8 cellular contexts compared by ENCODE assay signal in the genomic region with DNA sequence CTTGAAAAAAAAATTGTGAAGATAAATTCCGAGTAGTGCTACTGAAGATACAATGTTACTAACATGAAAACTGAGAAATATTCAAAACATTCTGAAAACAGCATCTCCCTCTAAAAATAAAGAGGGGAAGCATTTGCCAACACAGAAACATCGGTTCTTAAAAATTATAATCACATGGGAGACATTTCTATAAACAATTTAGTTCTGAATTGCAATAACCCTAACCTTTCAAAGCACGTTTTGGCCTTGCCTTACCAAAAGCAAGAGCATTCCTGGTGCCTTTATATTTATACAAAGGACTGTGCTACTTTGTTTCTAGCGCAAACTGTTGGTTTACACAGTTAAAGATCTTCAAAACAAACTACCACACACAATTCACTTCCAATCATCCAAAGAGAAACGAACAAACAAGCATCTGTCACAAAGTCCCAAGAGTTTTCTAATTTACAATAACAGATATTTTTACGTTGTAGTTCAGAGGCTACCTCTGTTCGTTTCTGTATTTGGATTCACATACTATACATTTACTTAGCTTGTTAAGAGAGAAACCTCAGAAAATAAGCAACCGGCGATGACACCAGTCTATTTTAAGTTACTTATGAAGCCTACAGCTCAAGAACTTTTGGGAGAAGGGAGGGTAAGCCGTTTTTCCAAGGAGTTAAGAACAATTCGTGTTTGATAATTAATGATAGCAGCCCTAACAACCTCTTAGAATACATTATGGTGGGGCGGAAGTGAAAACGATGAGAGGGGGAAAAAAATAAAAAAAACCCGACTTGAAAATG. TPM values are rescaled to one million over a fixed set of nuclear protein-coding genes. Genes with fewer than 3 reads are reported as not detected.
DNase-seq lines count a peak whose midpoint lies in the region; ATAC-seq, FAIRE-seq and TF ChIP-seq lines count a peak whose summit lies in the region.

No MANE protein-coding gene starts in this region.

- peak overlapping the region; percentile 89 for H3K4me3 ChIP-seq in SK-N-MC
- peak overlapping the region; percentile 95 for H3K4me3 ChIP-seq in fibroblast of the aortic adventitia (ENCODE audit: low read depth, low read length)
- H3K4me3 ChIP-seq in skeletal muscle cell (ENCODE audit: low read depth, low read length) = peak overlapping the region; percentile 74

- DNase-seq in GM19239 (ENCODE audit: insufficient read length, low spot score) (no peak), SK-N-MC (ENCODE audit: low read depth, low spot score) (no peak), fibroblast of the aortic adventitia (ENCODE audit: low read depth) (peak; percentile 27), skeletal muscle cell (ENCODE audit: low read depth) (no peak), GM03348 (ENCODE audit: low spot score) (no peak), dermis blood vessel endothelial cell (no peak), SK-N-DZ (ENCODE audit: low spot score) (no peak)

- FAIRE-seq in GM19239 (lab: Jason Lieb, UNC) = peak; percentile 87

- H3K27ac ChIP-seq in SK-N-MC = peak overlapping the region; percentile 80

- H3K9me3 ChIP-seq in SK-N-MC (ENCODE audit: low read depth, low read length) = no peaks in the 10 kb centered on the region

- ATAC-seq in esophagus mucosa = no peak

- H3K9ac ChIP-seq in SK-N-MC (ENCODE audit: insufficient read length) = peak overlapping the region; percentile 90

- TF ChIP-seq CTCF in fibroblast of the aortic adventitia (IDR thresholded peaks at IDR 0.05; ENCODE audit: insufficient read depth, low read length) = no peak

- no peaks in the 10 kb centered on the region for H3K36me3 ChIP-seq in SK-N-MC (ENCODE audit: insufficient read depth, low read length)

RNA-seq across cellular contexts. Expression of gene ABI1, which starts 1.3 kb away (rescaled TPM):
- total RNA-seq in fibroblast of the aortic adventitia (ENCODE audit: low replicate concordance) (18.6 and 71.4 TPM in 2 replicates), esophagus mucosa (67.0 TPM), dermis blood vessel endothelial cell (40.5 and 47.1 TPM in 2 replicates)
- 15.9 and 20.6 TPM in 2 replicates for polyA plus RNA-seq in SK-N-DZ (2014; cell fraction: cytosol; rRNA removed)
- polyA plus RNA-seq in SK-N-DZ (2014; cell fraction: nucleus; rRNA removed) = 9.4 and 11.5 TPM in 2 replicates
